ENCODE assay signal across 18 cellular contexts in the genomic region with DNA sequence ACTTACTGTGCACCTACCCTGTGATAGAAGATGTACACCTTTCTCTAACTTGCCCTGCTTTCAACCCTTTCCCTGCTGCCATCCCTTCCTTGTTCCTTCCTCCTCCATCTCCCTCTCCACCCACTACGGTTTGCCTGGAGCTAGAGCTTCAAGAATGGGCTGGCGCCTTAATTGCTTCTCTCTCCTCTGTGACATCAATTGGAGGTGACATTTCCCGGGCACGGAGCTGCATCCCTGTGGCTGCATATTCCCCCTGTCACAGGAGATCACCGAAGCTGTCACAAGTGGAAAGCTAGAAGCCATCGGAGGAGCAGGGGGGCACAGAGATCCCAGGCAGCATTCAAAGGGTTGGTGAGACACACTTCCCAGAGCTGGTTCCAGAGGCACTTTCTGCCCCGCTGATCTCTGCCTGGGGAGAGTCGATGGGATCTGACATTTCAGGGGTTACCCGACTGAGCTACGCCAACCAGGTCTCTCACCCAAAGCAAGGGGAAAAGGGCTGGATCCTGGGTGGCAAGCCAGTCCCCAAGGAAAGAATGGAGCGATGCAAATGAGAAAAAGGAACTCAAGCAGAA.
"Had no signal": no experiment of that assay in that cellular context is flagged by ENCODE, and none has a peak within 500 bp of the region (broad histone marks: within the 10 kb centered on the region; RNA-seq: fewer than 3 reads in every experiment).

No MANE protein-coding gene starts in this region.

- DNase-seq: KBM-7, NCI-H1092, NCI-H1105 treated with DMSO at 0.1 percent for 48 hours, NCI-H1436, NCI-H187, NCI-H2029, NCI-H2081 treated with DMSO at 0.1 percent for 48 hours, NCI-H2171, NCI-H226, NCI-H446, NCI-H510A, NCI-H524 treated with DMSO at 0.1 percent for 48 hours, NCI-H69, NCI-H774, SHP77 had no signal

- ATAC-seq: Panc1, SK-N-SH treated with all-trans-retinoic acid at 6 μM for 48 hours had no signal

- H3K27ac ChIP-seq: RWPE1 had no signal
